15 cellular contexts compared by ENCODE assay signal in the genomic region with DNA sequence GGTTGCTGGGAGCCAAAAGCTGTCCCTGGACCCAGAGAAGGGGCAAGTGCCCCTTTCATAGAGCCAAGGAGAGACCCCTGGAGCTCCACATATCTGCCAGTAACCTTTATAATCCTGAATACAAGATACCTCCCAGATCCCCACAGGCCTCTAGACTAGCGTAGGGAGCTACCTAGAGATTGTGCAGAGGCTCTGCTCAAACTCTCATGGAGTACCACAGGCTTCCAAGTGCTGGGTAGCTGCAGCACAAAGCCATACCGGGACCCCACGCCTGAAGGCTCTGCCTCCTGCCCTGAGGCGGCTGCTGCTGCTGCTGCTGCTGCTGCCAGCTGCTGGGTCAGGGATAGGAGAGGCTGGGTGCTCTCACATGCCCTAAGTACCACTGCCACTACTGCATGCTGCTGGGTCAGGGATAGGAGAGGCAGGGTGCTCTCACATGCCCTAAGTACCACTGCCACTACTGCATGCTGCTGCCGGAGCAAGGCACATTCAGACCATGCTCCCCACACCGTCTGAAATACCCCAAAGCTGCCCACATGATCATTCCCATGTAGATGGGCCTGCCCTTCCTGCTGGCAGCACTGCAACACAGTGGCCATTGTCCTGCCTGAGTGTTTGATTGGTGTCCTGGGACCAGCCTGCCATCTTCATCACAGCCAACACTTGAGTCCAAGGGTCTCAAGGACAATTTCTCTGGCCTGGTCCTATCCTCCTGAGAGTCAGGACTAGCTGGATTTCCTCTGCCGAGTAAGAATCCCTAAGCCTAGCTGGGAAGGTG.
DNase-seq lines count a peak whose midpoint lies in the region; ATAC-seq, FAIRE-seq and TF ChIP-seq lines count a peak whose summit lies in the region.
"Had no signal": no experiment of that assay in that cellular context is flagged by ENCODE, and none has a peak within 500 bp of the region (broad histone marks: within the 10 kb centered on the region; RNA-seq: fewer than 3 reads in every experiment).

No MANE protein-coding gene starts in this region.

- H4K8ac ChIP-seq in neuronal stem cell (ENCODE audit: low read depth, low read length): no peak overlapping the region

- no TSS peak for BruUV-seq in HepG2 (replicated peaks; lab: Mats Ljungman, UMichigan)

- intact Hi-C loops in HepG2 (cut with micrococcal nuclease; ENCODE audit: unreplicated experiment): no loop called here
- intact Hi-C loops in right lobe of liver (cut with DNase I): no loop called here

- H3K79me2 ChIP-seq in HepG2 (ENCODE audit: insufficient read depth, low read length): no peaks in the 10 kb centered on the region

- no peaks in the 10 kb centered on the region for H3K36me3 Mint-ChIP-seq in stimulated activated memory B cell treated with anti-CD40 and anti-IgM and Interleukin-4, amounts not matched to agents 10 μg/mL and 1 μg/mL and 100 μg/mL, for 72 hours
- H3K36me3 Mint-ChIP-seq: CD14-positive monocyte; CD8-positive, alpha-beta T cell had no signal

- H2AK5ac ChIP-seq in neuronal stem cell (ENCODE audit: low read depth, low read length): no peak overlapping the region

- H2BK5ac ChIP-seq in neuronal stem cell (ENCODE audit: low read length): no peak overlapping the region

- no peak overlapping the region for H3K4me2 ChIP-seq in HepG2 (ENCODE audit: low read depth, low read length)
- no peak overlapping the region for H3K4me2 ChIP-seq in neuronal stem cell (ENCODE audit: insufficient read depth, low read length, poor library complexity, severe bottlenecking)

- H3K27ac Mint-ChIP-seq in stimulated activated memory B cell treated with anti-CD40 and anti-IgM and Interleukin-4, amounts not matched to agents 10 μg/mL and 1 μg/mL and 100 μg/mL, for 72 hours: no peak overlapping the region
- H3K27ac Mint-ChIP-seq: CD14-positive monocyte; CD8-positive, alpha-beta T cell; HFFc6 had no signal

- peaks cover 9% of the 10 kb centered on the region; the same call in 1 of the 2 replicates for H3K4me1 ChIP-seq in HepG2 (ENCODE audit: insufficient read depth, low read length)
- H3K4me1 ChIP-seq in right lobe of liver: no peaks in the 10 kb centered on the region
- no peaks in the 10 kb centered on the region for H3K4me1 ChIP-seq in neuronal stem cell (ENCODE audit: control insufficient read depth in 2 of 2, insufficient read depth in 1 of 2, low read depth in 1 of 2, low read length in 2 of 2)

- H3K4me1 Mint-ChIP-seq in stimulated activated memory B cell treated with anti-CD40 and anti-IgM and Interleukin-4, amounts not matched to agents 10 μg/mL and 1 μg/mL and 100 μg/mL, for 72 hours: no peaks in the 10 kb centered on the region
- H3K4me1 Mint-ChIP-seq: CD14-positive monocyte had no signal

- TF ChIP-seq CTCF in HepG2 (CRISPR knock-in tag; IDR thresholded peaks at IDR 0.05) (no peak), right lobe of liver (IDR thresholded peaks at IDR 0.05) (no peak)

- POLR2A ChIA-PET in HepG2 (lab: Yijun Ruan, JAX): no interaction called here

- H2BK12ac ChIP-seq in neuronal stem cell (ENCODE audit: low read length): peak overlapping the region; percentile 58

- DNase-seq in HepG2 (ENCODE audit: low spot score) (no peak), right lobe of liver (no peak), neuronal stem cell (ENCODE audit: low spot score) (no peak), H7 (no peak), NCI-H510A treated with DMSO at 0.1 percent for 48 hours (lab: John Stamatoyannopoulos, UW) (no peak)
- DNase-seq: CD8-positive, alpha-beta T cell; COR-L47; GF-D8; GOT3; HCEC 1CT; HFFc6 had no signal

- H3K27me3 ChIP-seq in HepG2 (ENCODE audit: control insufficient read depth in 1 of 2, insufficient read depth in 2 of 2, low read length in 2 of 2) (no peaks in the 10 kb centered on the region), right lobe of liver (no peaks in the 10 kb centered on the region), neuronal stem cell (ENCODE audit: control insufficient read depth in 3 of 3, insufficient read depth in 3 of 3, low read depth in 1 of 3, low read length in 3 of 3) (no peaks in the 10 kb centered on the region), H7 (ENCODE audit: control insufficient read depth, insufficient read depth, low read length) (no peaks in the 10 kb centered on the region)

- FAIRE-seq in HepG2 (lab: Jason Lieb, UNC): no peak

- H3K4me3 ChIP-seq in HepG2 (replicated peaks in 1 of 3; ENCODE audit: insufficient read depth in 1 of 3, low read depth in 2 of 3, low read length in 3 of 3) (no peak overlapping the region), right lobe of liver (no peak overlapping the region), neuronal stem cell (ENCODE audit: low read length in 2 of 2) (no peak overlapping the region), H7 (ENCODE audit: insufficient read depth, low read depth, low read length) (no peak overlapping the region)

- H4K20me1 ChIP-seq in HepG2 (ENCODE audit: insufficient read depth, low read length): no peaks in the 10 kb centered on the region

- 0% methylated on average over 1 of the region's 7 CpGs for WGBS in HepG2 (ENCODE audit: low lambda C conversion rate)
- 37% methylated on average over 2 of the region's 7 CpGs for WGBS in right lobe of liver (ENCODE audit: insufficient coverage, low coverage, low lambda C conversion rate, missing lambda C conversion rate)
- no CpG with 5 or more reads among the region's 7 CpGs for WGBS in neuronal stem cell (ENCODE audit: extremely low coverage in 2 of 2, insufficient read length in 2 of 2, insufficient replicate concordance in 1 of 2), 2 donors

- in situ Hi-C loops in HepG2 (cut with HindIII; ENCODE audit: extremely low pct_ligation_motif_present, low pct_unique_long_range_greater_than_20kb): no loop called here

- no peak overlapping the region for H3K4me3 Mint-ChIP-seq in stimulated activated memory B cell treated with anti-CD40 and anti-IgM and Interleukin-4, amounts not matched to agents 10 μg/mL and 1 μg/mL and 100 μg/mL, for 72 hours
- H3K4me3 Mint-ChIP-seq: CD14-positive monocyte; CD8-positive, alpha-beta T cell; HFFc6 had no signal

- no peak overlapping the region for H4K91ac ChIP-seq in neuronal stem cell (ENCODE audit: low read depth, low read length, poor library complexity)

- H2AFZ ChIP-seq in HepG2 (ENCODE audit: low read length) (no peak overlapping the region), neuronal stem cell (ENCODE audit: low read length) (peak overlapping the region; percentile 35)

- CTCF ChIA-PET in HepG2 (lab: Yijun Ruan, JAX; ENCODE audit: low intra/inter-chr PET ratio, low total read pairs): no interaction called here

- H3K9me3 ChIP-seq in HepG2 (ENCODE audit: low read length) (0 out of 2 replicates have a peak, but pooled peaks cover 4% of the 10 kb centered on the region), right lobe of liver (no peaks in the 10 kb centered on the region), neuronal stem cell (replicated peaks in 1 of 2; ENCODE audit: control insufficient read depth in 2 of 2, insufficient read depth in 1 of 2, low read depth in 1 of 2, low read length in 2 of 2) (peaks cover 0 to 3% of the 10 kb centered on the region in 2 donors)

- no peak for TF ChIP-seq RAD21 in HepG2 (CRISPR knock-in tag; IDR thresholded peaks at IDR 0.05)

- peak overlapping the region; percentile 38 for H3K14ac ChIP-seq in neuronal stem cell (ENCODE audit: low read length)

- H3K36me3 ChIP-seq in HepG2 (replicated peaks in 1 of 2; ENCODE audit: control insufficient read depth in 1 of 2, insufficient read depth in 2 of 2, low read length in 2 of 2): no peaks in the 10 kb centered on the region
- H3K36me3 ChIP-seq in right lobe of liver: no peaks in the 10 kb centered on the region
- no peaks in the 10 kb centered on the region for H3K36me3 ChIP-seq in neuronal stem cell (replicated peaks in 1 of 2; ENCODE audit: control insufficient read depth in 2 of 2, insufficient read depth in 2 of 2, low read length in 2 of 2)
- H3K36me3 ChIP-seq in H7 (replicated peaks; ENCODE audit: control insufficient read depth, insufficient read depth, low read length): no peaks in the 10 kb centered on the region

- H3K27ac ChIP-seq in HepG2 (ENCODE audit: extremely low read length, insufficient read depth, low read length) (no peak overlapping the region), right lobe of liver (no peak overlapping the region), neuronal stem cell (replicated peaks; ENCODE audit: low read length) (no peak overlapping the region)
- H3K27ac ChIP-seq: 22Rv1 had no signal

- H3K9ac ChIP-seq in HepG2 (ENCODE audit: insufficient read depth, low read depth, low read length) (no peak overlapping the region), neuronal stem cell (ENCODE audit: low read depth, low read length, poor library complexity) (no peak overlapping the region)

- no peak overlapping the region for H3K4ac ChIP-seq in neuronal stem cell (ENCODE audit: low read length)

- ATAC-seq in HepG2: peak; percentile 63
- ATAC-seq in right lobe of liver: no peak
- ATAC-seq in stimulated activated memory B cell treated with anti-CD40 and anti-IgM and Interleukin-4, amounts not matched to agents 10 μg/mL and 1 μg/mL and 100 μg/mL, for 72 hours: peak; percentile 8
- ATAC-seq in GM18868 (IDR thresholded peaks at IDR 0.05; ENCODE audit: unreplicated experiment): no peak
- ATAC-seq: CD8-positive, alpha-beta T cell had no signal

- H2BK120ac ChIP-seq in neuronal stem cell (ENCODE audit: low read depth, low read length): no peak overlapping the region

- no peaks in the 10 kb centered on the region for H3K27me3 Mint-ChIP-seq in stimulated activated memory B cell treated with anti-CD40 and anti-IgM and Interleukin-4, amounts not matched to agents 10 μg/mL and 1 μg/mL and 100 μg/mL, for 72 hours

- no peak overlapping the region for H2BK15ac ChIP-seq in neuronal stem cell (ENCODE audit: low read length)

- TF ChIP-seq POLR2A in HepG2 (IDR thresholded peaks at IDR 0.05; ENCODE audit: insufficient read depth in 1 of 2, low read depth in 2 of 2, low read length in 2 of 2) (no peak), right lobe of liver (IDR thresholded peaks at IDR 0.05) (no peak)

- H3K9me3 Mint-ChIP-seq in stimulated activated memory B cell treated with anti-CD40 and anti-IgM and Interleukin-4, amounts not matched to agents 10 μg/mL and 1 μg/mL and 100 μg/mL, for 72 hours: peaks cover 16% of the 10 kb centered on the region

- H3K23ac ChIP-seq in neuronal stem cell (ENCODE audit: low read depth, low read length, poor library complexity): peak overlapping the region; percentile 55

- H3K79me1 ChIP-seq in neuronal stem cell (ENCODE audit: low read depth, low read length): no peaks in the 10 kb centered on the region

- peak overlapping the region; percentile 5 for H3K18ac ChIP-seq in neuronal stem cell (ENCODE audit: low read length)

- TF ChIP-seq EP300 in HepG2 (IDR thresholded peaks at IDR 0.05; ENCODE audit: low read depth in 2 of 2, low read length in 2 of 2) (no peak), HepG2 (CRISPR knock-in tag; IDR thresholded peaks at IDR 0.05; ENCODE audit: borderline replicate concordance) (no peak)

Comparison
In these comparisons a context has a peak if more than half of its experiments do, and no peak if none do; other contexts are left out.
1. ATAC-seq: peak in HepG2 (single experiment) and stimulated activated memory B cell treated with anti-CD40 and anti-IgM and Interleukin-4, amounts not matched to agents 10 μg/mL and 1 μg/mL and 100 μg/mL, for 72 hours (single experiment); none in right lobe of liver (0 of 4) and GM18868 (single experiment).